ENCODE assay signal across 8 cellular contexts in the genomic region with DNA sequence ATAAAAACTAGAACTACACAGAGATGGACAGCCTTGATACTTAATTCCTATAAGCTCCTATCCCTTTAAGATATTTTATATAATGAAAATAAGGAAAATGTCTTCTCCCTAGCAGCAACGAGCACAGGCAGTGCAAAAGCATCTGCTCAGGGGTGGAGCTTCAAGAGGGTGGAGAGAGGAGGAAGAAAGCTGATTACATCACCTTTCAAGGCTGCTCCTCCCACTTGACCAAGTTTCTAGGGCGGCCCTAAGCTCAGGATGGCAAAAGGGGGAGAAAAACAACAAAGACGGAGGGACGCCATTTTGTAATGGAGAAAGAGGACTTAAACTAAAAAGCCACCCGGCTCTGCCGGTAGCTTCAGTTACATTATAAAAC. TPM values are rescaled to one million over a fixed set of nuclear protein-coding genes. Genes with fewer than 3 reads are reported as not detected.
A peak's percentile ranks its signal among the peaks of the same experiment; 100 is the strongest.
DNase-seq lines count a peak whose midpoint lies in the region; ATAC-seq and TF ChIP-seq lines count a peak whose summit lies in the region.

No MANE protein-coding gene starts in this region.

- H4K8ac ChIP-seq in trophoblast cell (ENCODE audit: low read depth, low read length), result no peak overlapping the region

- no peak overlapping the region for H3K18ac ChIP-seq in trophoblast cell (ENCODE audit: low read length)

- TF ChIP-seq EP300 in transverse colon (IDR thresholded peaks at IDR 0.05; ENCODE audit: low read depth), result no peak

- H3K9ac ChIP-seq in trophoblast cell (ENCODE audit: low read length), result no peak overlapping the region

- DNase-seq in G401 (ENCODE audit: low spot score) (peak; percentile 100), NCI-H146 (lab: John Stamatoyannopoulos, UW) (peak; percentile 98), T follicular helper cell (ENCODE audit: low read depth) (peak; percentile 82), amniotic epithelial cell (ENCODE audit: low read depth) (peak; percentile 98), heart left ventricle (peak; percentile 72 to 93 (median 91)), trophoblast cell (peak; percentile 91 to 96), transverse colon (peak; percentile 88)

- H3K4me2 ChIP-seq in trophoblast cell (ENCODE audit: low read length), result peak overlapping the region; percentile 46

- intact Hi-C loops in heart left ventricle (cut with DNase I) (loop anchor here in 6 of 10 donors (1.0 to 5.0 kb wide), 6 partner anchors 57 to 127 kb away; a partner anchor contains a TSS), transverse colon (cut with DNase I; ENCODE audit: low total_unique reads) (loop anchor here (5.0 kb wide), 2 partner anchors 72 to 107 kb away; a partner anchor contains a TSS)

- H3K27me3 ChIP-seq in heart left ventricle (no peaks in the 10 kb centered on the region), trophoblast cell (ENCODE audit: insufficient read depth, low read length) (no peaks in the 10 kb centered on the region), transverse colon (no peaks in the 10 kb centered on the region)

- H3K23ac ChIP-seq in trophoblast cell (ENCODE audit: low read length), result no peak overlapping the region

- H3K36me3 ChIP-seq in heart left ventricle (peaks cover 0 to 49% (median 21%) of the 10 kb centered on the region in 9 donors), trophoblast cell (ENCODE audit: control insufficient read depth in 1 of 2, insufficient read depth in 2 of 2, low read length in 2 of 2) (peaks cover 10 to 21% of the 10 kb centered on the region in 2 experiments), transverse colon (peaks cover 0 to 12% (median 6%) of the 10 kb centered on the region in 4 donors)

- H4K12ac ChIP-seq in trophoblast cell (ENCODE audit: low read depth, low read length), result no peak overlapping the region

- TF ChIP-seq POLR2A in heart left ventricle (IDR thresholded peaks at IDR 0.05) (peak; percentile 87 to 98), transverse colon (IDR thresholded peaks at IDR 0.05) (peak; percentile 63)

- no peak overlapping the region for H2BK5ac ChIP-seq in trophoblast cell (ENCODE audit: low read depth, low read length, poor library complexity)

- peaks cover 16% of the 10 kb centered on the region for H3K79me1 ChIP-seq in trophoblast cell (ENCODE audit: low read length)

- H3K4me1 ChIP-seq in heart left ventricle (peaks cover 0 to 63% (median 58%) of the 10 kb centered on the region in 12 donors), trophoblast cell (ENCODE audit: control insufficient read depth in 1 of 2, insufficient read depth in 2 of 2, low read length in 2 of 2) (peaks cover 3 to 6% of the 10 kb centered on the region in 2 experiments), transverse colon (peaks cover 14 to 58% (median 40%) of the 10 kb centered on the region in 4 donors)

- ATAC-seq in HG02571 (IDR thresholded peaks at IDR 0.05; ENCODE audit: unreplicated experiment) (peak; percentile 29), heart left ventricle (peak; percentile 72 to 79 (median 76))

- in situ Hi-C loops in G401 (cut with HindIII; ENCODE audit: low sequenced_read_pairs), result no loop called here
- in situ Hi-C loops in transverse colon (cut with MboI; ENCODE audit: low pct_ligation_motif_present in 1 of 4, low pct_unique_long_range_greater_than_20kb in 1 of 4, low sequenced_read_pairs in 3 of 4), result no loop called here

- H3K27ac ChIP-seq in heart left ventricle (peak overlapping the region; percentile 90 to 99 (median 96)), trophoblast cell (ENCODE audit: low read depth, low read length) (peak overlapping the region; percentile 38), transverse colon (peak overlapping the region; percentile 94 to 98 (median 96))

- no peaks in the 10 kb centered on the region for H3K9me3 ChIP-seq in heart left ventricle
- no peaks in the 10 kb centered on the region for H3K9me3 ChIP-seq in trophoblast cell (ENCODE audit: insufficient read depth, low read depth, low read length)
- H3K9me3 ChIP-seq in transverse colon, result no peaks in the 10 kb centered on the region

- H2AK5ac ChIP-seq in trophoblast cell (ENCODE audit: low read length), result no peak overlapping the region

- H3K4me3 ChIP-seq in heart left ventricle (peak overlapping the region; percentile 57 to 92 (median 78)), trophoblast cell (ENCODE audit: low read depth, low read length) (no peak overlapping the region), transverse colon (peak overlapping the region; percentile 53 to 76 (median 68))

- H3K4ac ChIP-seq in trophoblast cell (ENCODE audit: low read depth, low read length), result no peak overlapping the region

- no peak for TF ChIP-seq CTCF in heart left ventricle (IDR thresholded peaks at IDR 0.05)
- no peak for TF ChIP-seq CTCF in transverse colon (IDR thresholded peaks at IDR 0.05)

- no peak overlapping the region for H2AFZ ChIP-seq in trophoblast cell (ENCODE audit: insufficient read depth, low read length, poor library complexity)

- H2BK120ac ChIP-seq in trophoblast cell (ENCODE audit: insufficient read depth, low read length, poor library complexity), result no peak overlapping the region

- H4K91ac ChIP-seq in trophoblast cell (ENCODE audit: low read depth, low read length), result no peak overlapping the region

- no peak overlapping the region for H2BK12ac ChIP-seq in trophoblast cell (ENCODE audit: low read length)

- no peak overlapping the region for H3K14ac ChIP-seq in trophoblast cell (ENCODE audit: low read length)

- WGBS in heart left ventricle, 4 donors, result 0 to 1% (median 0%) methylated on average over 6 of the region's 6 CpGs
- no CpG with 5 or more reads among the region's 6 CpGs for WGBS in trophoblast cell (ENCODE audit: extremely low coverage, insufficient coverage, insufficient read length)
- 0% methylated on average over 6 of the region's 6 CpGs for WGBS in transverse colon (ENCODE audit: low coverage in 1 of 2), 2 donors

- peaks cover 15% of the 10 kb centered on the region for H3K79me2 ChIP-seq in trophoblast cell (ENCODE audit: control insufficient read depth, insufficient read depth, low read length, poor library complexity)

RNA-seq across cellular contexts. Expression of a gene that starts 2.2 kb away (rescaled TPM):
- total RNA-seq in G401 (2014; rRNA removed; shearing (Covaris generic)), result 6.8 and 14.4 TPM in 2 replicates
- 10 to 100 TPM; 21.7 to 44.9 (median 29.9) TPM for total RNA-seq in heart left ventricle
- 1 to 10 TPM; 9.4 to 9.6 TPM for polyA plus RNA-seq in heart left ventricle
- polyA plus RNA-seq in trophoblast cell (2013), result 153 and 155 TPM in 2 replicates
- total RNA-seq in transverse colon, result 10 to 100 TPM; 35.5 to 62.5 (median 53.8) TPM

RNA-seq across cellular contexts. Expression of a gene that starts 2.8 kb away (rescaled TPM):
- total RNA-seq in G401 (2014; rRNA removed; shearing (Covaris generic)), result 38.3 and 47.5 TPM in 2 replicates
- 100 to 1,000 TPM in 6 of 9 donors, 10 to 100 TPM in 3; 84.2 to 160 (median 122) TPM for total RNA-seq in heart left ventricle
- polyA plus RNA-seq in heart left ventricle, result 100 to 1,000 TPM; 102 to 219 TPM
- 35.8 and 36.9 TPM in 2 replicates for polyA plus RNA-seq in trophoblast cell (2013)
- total RNA-seq in transverse colon, result 10 to 100 TPM in 3 of 4 donors, 1 to 10 TPM in 1; 6.0 to 61.9 (median 39.4) TPM

RNA-seq across cellular contexts. Expression of a gene that starts 11.8 kb away (rescaled TPM):
- 0.68 and 1.7 TPM in 2 replicates for total RNA-seq in G401 (2014; rRNA removed; shearing (Covaris generic))
- total RNA-seq in heart left ventricle (1 to 10 TPM; 1.1 to 7.0 (median 3.3) TPM), transverse colon (100 to 1,000 TPM in 1 of 4 donors, 10 to 100 TPM in 3; 10.6 to 174 (median 22.2) TPM)
- 1 to 10 TPM; 2.7 to 3.5 TPM for polyA plus RNA-seq in heart left ventricle
- polyA plus RNA-seq in trophoblast cell (2013), result 25.4 and 28.5 TPM in 2 replicates

RNA-seq across cellular contexts. Expression of a gene that starts 32.1 kb away (rescaled TPM):
- total RNA-seq in G401 (2014; rRNA removed; shearing (Covaris generic)), result 5.3 and 11.7 TPM in 2 replicates
- total RNA-seq in heart left ventricle (10 to 100 TPM; 27.9 to 58.9 (median 47.4) TPM), transverse colon (100 to 1,000 TPM in 1 of 4 donors, 10 to 100 TPM in 3; 49.1 to 301 (median 63.5) TPM)
- 10 to 100 TPM; 46.0 to 79.3 TPM for polyA plus RNA-seq in heart left ventricle
- polyA plus RNA-seq in trophoblast cell (2013), result 17.3 and 18.1 TPM in 2 replicates

RNA-seq across cellular contexts. Expression of a gene that starts 43.6 kb away (rescaled TPM):
- total RNA-seq in G401 (2014; rRNA removed; shearing (Covaris generic)), result 41.9 and 83.7 TPM in 2 replicates
- total RNA-seq in heart left ventricle (10 to 100 TPM; 35.1 to 49.0 (median 39.8) TPM), transverse colon (10 to 100 TPM; 33.0 to 52.0 (median 40.1) TPM)
- polyA plus RNA-seq in heart left ventricle, result 10 to 100 TPM; 28.0 to 76.8 TPM
- 67.5 and 68.9 TPM in 2 replicates for polyA plus RNA-seq in trophoblast cell (2013)

Comparison
In these comparisons a context has a peak if more than half of its experiments do, and no peak if none do; other contexts are left out.
1. H3K27ac ChIP-seq: peak in every context shown above with its lines; median percentile 96 in heart left ventricle; 96 in transverse colon; 38 in trophoblast cell.